ENCODE assay signal across 18 cellular contexts in genomic region chr4:121599049-121599448, GRCh38.
DNase-seq lines count a peak whose midpoint lies in the region; ATAC-seq, FAIRE-seq and TF ChIP-seq lines count a peak whose summit lies in the region.
"Had no signal": no experiment of that assay in that cellular context is flagged by ENCODE, and none has a peak within 500 bp of the region (broad histone marks: within the 10 kb centered on the region; RNA-seq: fewer than 3 reads in every experiment).

No MANE protein-coding gene starts in this region.

- no peaks in the 10 kb centered on the region for H3K4me1 ChIP-seq in pancreas

- H3K36me3 ChIP-seq in pancreas, result no peaks in the 10 kb centered on the region

- in situ Hi-C loops in Caki2 (cut with HindIII; ENCODE audit: low pct_unique_long_range_greater_than_20kb, low sequenced_read_pairs), result no loop called here

- no peaks in the 10 kb centered on the region for H3K27me3 ChIP-seq in pancreas

- DNase-seq in Caki2 (ENCODE audit: low read depth), result peak; percentile 34
- DNase-seq in dermis blood vessel endothelial cell, result peak; percentile 23
- no peak for DNase-seq in pancreas
- no peak for DNase-seq in iPS-NIHi7 (ENCODE audit: extremely low spot score)
- DNase-seq in caudate nucleus (lab: John Stamatoyannopoulos, UW), result no peak
- DNase-seq: Calu3; CD4-positive, CD25-positive, alpha-beta regulatory T cell; DMS53; GOT3; Karpas-422; MM.1S; NCI-H1092 treated with DMSO at 0.1 percent for 48 hours; NCI-H1694; NCI-H2227 treated with DMSO at 0.1 percent for 48 hours; NCI-H524 had no signal

- no peaks in the 10 kb centered on the region for H3K9me3 ChIP-seq in pancreas

- H3K27ac ChIP-seq in 22Rv1 (peak overlapping the region; percentile 37), pancreas (no peak overlapping the region), caudate nucleus (ENCODE audit: low read depth, low read length) (no peak overlapping the region)

- 12% methylated on average over 3 of the region's 3 CpGs for WGBS in pancreas, 2 donors

- ATAC-seq in pancreas (no peak), HG03175 (IDR thresholded peaks at IDR 0.05; ENCODE audit: unreplicated experiment) (no peak)
- ATAC-seq: Panc1 had no signal

- intact Hi-C loops in pancreas (cut with DNase I), result no loop called here

- H3K4me3 ChIP-seq in pancreas, result no peak overlapping the region

- FAIRE-seq in pancreas (lab: Jason Lieb, UNC), result peak; percentile 57

- no peak for TF ChIP-seq CTCF in 22Rv1 (IDR thresholded peaks at IDR 0.05)
- no peak for TF ChIP-seq CTCF in pancreas (IDR thresholded peaks at IDR 0.05)

Comparison
In these comparisons a context has a peak if more than half of its experiments do, and no peak if none do; other contexts are left out.
1. DNase-seq: peak in Caki2 (single experiment) and dermis blood vessel endothelial cell (single experiment); none in pancreas (0 of 6), iPS-NIHi7 (single experiment) and caudate nucleus (0 of 61).